Comparison of ENCODE assay signal across 7 cellular contexts in the genomic region with DNA sequence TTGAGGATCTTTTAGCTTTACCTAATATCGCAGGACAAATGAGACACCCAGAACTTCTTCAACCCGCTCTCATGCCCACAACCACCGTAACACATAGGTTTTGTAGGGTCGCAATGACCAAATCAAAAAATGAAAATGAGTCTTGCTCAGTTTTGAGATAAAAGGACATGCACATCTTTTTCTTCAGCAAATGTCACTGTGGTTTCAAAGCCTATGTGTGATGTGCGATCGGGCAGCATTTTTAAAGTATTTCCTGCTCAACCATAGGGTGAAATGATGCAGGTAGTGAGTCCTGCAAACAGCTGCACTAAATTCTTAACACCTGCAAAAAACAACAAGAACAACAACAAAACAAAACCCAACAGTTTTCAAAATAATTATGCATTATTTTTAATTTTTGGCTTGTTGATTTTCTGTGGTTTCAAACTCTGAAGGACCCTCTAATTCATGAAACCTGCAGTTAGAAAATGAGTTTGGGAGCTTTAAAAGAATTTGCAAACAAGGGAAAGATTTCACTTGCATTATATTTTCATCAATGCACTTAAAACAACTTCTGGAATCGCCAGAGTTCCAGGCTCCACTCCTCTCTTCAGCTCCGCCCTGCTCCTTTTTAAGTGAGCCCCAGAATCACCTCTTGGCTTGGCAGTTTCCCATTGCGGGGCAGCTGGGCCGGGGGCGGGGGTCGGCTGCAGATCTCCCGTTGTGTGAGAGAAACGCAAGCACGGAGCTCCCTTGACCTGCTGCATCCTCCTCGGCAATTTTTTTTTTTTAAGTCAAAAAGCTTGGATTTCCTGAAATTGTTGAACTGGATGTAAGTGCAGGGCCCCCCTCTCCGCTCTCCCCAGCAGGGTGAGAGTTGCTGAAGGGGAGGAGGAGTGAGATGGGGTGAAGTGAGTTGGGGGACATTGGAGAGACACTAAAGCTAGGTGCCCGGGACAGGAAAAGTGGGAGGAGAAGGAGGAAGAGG.
A peak's percentile ranks its signal among the peaks of the same experiment; 100 is the strongest.
DNase-seq lines count a peak whose midpoint lies in the region; ATAC-seq and TF ChIP-seq lines count a peak whose summit lies in the region.

No MANE protein-coding gene starts in this region.

- CTCF ChIA-PET in activated CD4-positive, alpha-beta memory T cell treated with anti-CD3 and anti-CD28 coated beads, Interleukin-2, amount 10 ng/mL, durations not matched to agents 7 days and 5 days (lab: Charles Lee), result interaction anchor here (0.6 to 4.2 kb wide), 11 partner anchors 9 to 134 kb away, joined by 3 to 44 read pairs (median 4); partner anchors contain the start of gene TRAF6

- H3K36me3 Mint-ChIP-seq in activated CD4-positive, alpha-beta memory T cell treated with anti-CD3 and anti-CD28 coated beads, Interleukin-2, amount 10 ng/mL, durations not matched to agents 7 days and 5 days (ENCODE audit: low read depth), result peaks cover 26% of the 10 kb centered on the region
- H3K36me3 Mint-ChIP-seq in stimulated activated effector memory CD8-positive, alpha-beta T cell treated with anti-CD3 and anti-CD28 coated beads, Interleukin-12 subunit alpha, Interleukin-12 subunit beta, amount 100 ng/mL, for 72 hours, result peaks cover 43% of the 10 kb centered on the region

- H3K27me3 Mint-ChIP-seq in activated CD4-positive, alpha-beta memory T cell treated with anti-CD3 and anti-CD28 coated beads, Interleukin-2, amount 10 ng/mL, durations not matched to agents 7 days and 5 days, result peaks cover 43% of the 10 kb centered on the region

- H3K4me3 Mint-ChIP-seq in activated CD4-positive, alpha-beta memory T cell treated with anti-CD3 and anti-CD28 coated beads, Interleukin-2, amount 10 ng/mL, durations not matched to agents 7 days and 5 days, result peak overlapping the region; percentile 93
- H3K4me3 Mint-ChIP-seq in stimulated activated effector memory CD8-positive, alpha-beta T cell treated with anti-CD3 and anti-CD28 coated beads, Interleukin-12 subunit alpha, Interleukin-12 subunit beta, amount 100 ng/mL, for 72 hours, result peak overlapping the region; percentile 92

- peak overlapping the region; percentile 5 for H3K27ac Mint-ChIP-seq in activated CD4-positive, alpha-beta memory T cell treated with anti-CD3 and anti-CD28 coated beads, Interleukin-2, amount 10 ng/mL, durations not matched to agents 7 days and 5 days
- H3K27ac Mint-ChIP-seq in stimulated activated effector memory CD8-positive, alpha-beta T cell treated with anti-CD3 and anti-CD28 coated beads, Interleukin-12 subunit alpha, Interleukin-12 subunit beta, amount 100 ng/mL, for 72 hours, result peak overlapping the region; percentile 94

- DNase-seq in HFF-Myc (ENCODE audit: extremely low read depth, low read depth) (no peak), NCI-H510A (lab: John Stamatoyannopoulos, UW) (no peak)
- no peak for DNase-seq in activated CD4-positive, alpha-beta memory T cell treated with anti-CD3 and anti-CD28 coated beads, Interleukin-2, amount 10 ng/mL, durations not matched to agents 7 days and 5 days
- no peak for DNase-seq in stimulated activated effector memory CD8-positive, alpha-beta T cell treated with anti-CD3 and anti-CD28 coated beads, Interleukin-12 subunit alpha, Interleukin-12 subunit beta, amount 100 ng/mL, for 72 hours (ENCODE audit: low spot score in 2 of 2)
- DNase-seq in stimulated activated CD4-positive, alpha-beta T cell treated with anti-CD3 and anti-CD28 coated beads, Interleukin-12 subunit alpha, Interleukin-12 subunit beta, amount 100 ng/mL, for 4 hours, result no peak

- no peaks in the 10 kb centered on the region for H3K9me3 Mint-ChIP-seq in activated CD4-positive, alpha-beta memory T cell treated with anti-CD3 and anti-CD28 coated beads, Interleukin-2, amount 10 ng/mL, durations not matched to agents 7 days and 5 days
- no peaks in the 10 kb centered on the region for H3K9me3 Mint-ChIP-seq in stimulated activated effector memory CD8-positive, alpha-beta T cell treated with anti-CD3 and anti-CD28 coated beads, Interleukin-12 subunit alpha, Interleukin-12 subunit beta, amount 100 ng/mL, for 72 hours

- ATAC-seq in stimulated activated effector memory CD8-positive, alpha-beta T cell treated with anti-CD3 and anti-CD28 coated beads, Interleukin-12 subunit alpha, Interleukin-12 subunit beta, amount 100 ng/mL, for 72 hours, result peak; percentile 3
- ATAC-seq in GM18907 (IDR thresholded peaks at IDR 0.05; ENCODE audit: unreplicated experiment), result no peak

- POLR2A ChIA-PET in activated CD4-positive, alpha-beta memory T cell treated with anti-CD3 and anti-CD28 coated beads, Interleukin-2, amount 10 ng/mL, durations not matched to agents 7 days and 5 days (lab: Charles Lee), result interaction anchor here (0.6 to 4.3 kb wide), 14 partner anchors 10 to 133 kb away, joined by 3 to 26 read pairs (median 4); partner anchors contain the start of gene COMMD9

- H3K4me1 Mint-ChIP-seq in activated CD4-positive, alpha-beta memory T cell treated with anti-CD3 and anti-CD28 coated beads, Interleukin-2, amount 10 ng/mL, durations not matched to agents 7 days and 5 days, result peaks cover 41% of the 10 kb centered on the region
- peaks cover 33% of the 10 kb centered on the region for H3K4me1 Mint-ChIP-seq in stimulated activated effector memory CD8-positive, alpha-beta T cell treated with anti-CD3 and anti-CD28 coated beads, Interleukin-12 subunit alpha, Interleukin-12 subunit beta, amount 100 ng/mL, for 72 hours

- H3K4me3 ChIP-seq in HFF-Myc (replicated peaks; ENCODE audit: low read depth, low read length) (peak overlapping the region; percentile 62), iPS-11a (ENCODE audit: low read depth, low read length) (peak overlapping the region; percentile 73)

- TF ChIP-seq CTCF in HFF-Myc (IDR thresholded peaks at IDR 0.05; ENCODE audit: low read depth, low read length, missing control alignments), result no peak
